In the genomic region with DNA sequence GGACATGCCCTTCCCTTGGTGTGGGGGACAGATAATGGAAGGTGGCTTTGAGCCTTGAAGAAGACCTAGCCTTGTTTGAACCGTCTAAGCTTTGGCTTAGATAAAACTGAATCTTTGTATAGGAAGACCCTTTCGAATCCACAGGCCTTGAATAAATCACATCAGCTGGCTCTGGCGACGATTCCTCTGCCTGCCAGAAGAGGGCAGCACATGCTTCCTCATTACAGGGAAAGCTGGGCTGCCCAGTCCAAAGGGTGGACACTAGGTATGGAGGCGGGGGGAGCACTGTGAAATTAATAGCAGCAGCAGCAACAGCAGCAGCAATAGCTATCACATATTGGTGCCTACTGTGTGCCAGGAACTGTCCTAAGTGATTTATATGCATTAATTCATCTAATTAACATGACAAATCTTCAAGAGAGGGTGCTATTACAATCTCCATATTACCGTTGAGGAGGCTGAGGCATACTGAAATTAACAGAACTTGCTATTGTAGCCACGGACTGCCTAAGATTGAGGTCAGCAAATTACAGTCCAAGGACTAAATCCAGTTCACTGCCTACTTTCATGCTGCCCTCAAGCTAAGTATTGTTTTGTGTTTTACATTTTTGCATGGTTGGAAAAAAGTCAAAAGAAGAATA, we compare ENCODE assay signal across 9 cellular contexts.
A peak's percentile ranks its signal among the peaks of the same experiment; 100 is the strongest.
DNase-seq lines count a peak whose midpoint lies in the region; ATAC-seq and TF ChIP-seq lines count a peak whose summit lies in the region.
"Had no signal": no experiment of that assay in that cellular context is flagged by ENCODE, and none has a peak within 500 bp of the region (broad histone marks: within the 10 kb centered on the region; RNA-seq: fewer than 3 reads in every experiment).

No MANE protein-coding gene starts in this region.

- intact Hi-C loops in A673 (cut with micrococcal nuclease; ENCODE audit: unreplicated experiment), result loop anchor here (2.0 kb wide), 1 partner anchor 480 kb away; no protein-coding TSS in a partner anchor

- H3K9me3 ChIP-seq in A673 (ENCODE audit: low read depth, low read length, poor library complexity, severe bottlenecking) (no peaks in the 10 kb centered on the region), lung (ENCODE audit: control insufficient read depth in 2 of 2, insufficient read depth in 1 of 2, low read length in 1 of 2) (no peaks in the 10 kb centered on the region)

- POLR2A ChIA-PET in A673 (lab: Charles Lee; ENCODE audit: low non-redundant PET), result no interaction called here

- DNase-seq in A673 (ENCODE audit: low spot score), result peak; percentile 68
- DNase-seq in GM19238 (ENCODE audit: insufficient read length, low spot score), result peak; percentile 40
- DNase-seq in NCI-H345 (lab: John Stamatoyannopoulos, UW), result peak; percentile 35
- DNase-seq in activated CD4-positive, alpha-beta T cell treated with anti-CD3 and anti-CD28 coated beads, Interleukin-2, amount 50 U/mL, for 1 hour, result peak; percentile 53
- peak; percentile 27 to 65 for DNase-seq in dermis microvascular lymphatic vessel endothelial cell (ENCODE audit: low read depth in 2 of 2)
- peak; percentile 68 for DNase-seq in lung (ENCODE audit: low spot score)
- peak; percentile 21 to 54 (median 21) for DNase-seq in stimulated activated CD4-positive, alpha-beta T cell treated with anti-CD3 and anti-CD28 coated beads, TNF-alpha, amount 100 ng/mL, for 48 hours (ENCODE audit: low read depth in 3 of 3)

- no peaks in the 10 kb centered on the region for H3K4me1 ChIP-seq in A673 (ENCODE audit: insufficient read depth, low read length, poor library complexity, severe bottlenecking)
- no peaks in the 10 kb centered on the region for H3K4me1 ChIP-seq in lung (ENCODE audit: control insufficient read depth in 2 of 2, insufficient read depth in 2 of 2, low read length in 2 of 2)

- H3K36me3 ChIP-seq in A673 (ENCODE audit: insufficient read depth, low read length, poor library complexity, severe bottlenecking) (no peaks in the 10 kb centered on the region), lung (ENCODE audit: control insufficient read depth in 2 of 2, insufficient read depth in 2 of 2, low read length in 2 of 2) (peaks cover 0 to 1% of the 10 kb centered on the region in 2 donors)

- H3K27ac ChIP-seq in A673 (ENCODE audit: low read depth, low read length, poor library complexity, severe bottlenecking) (no peak overlapping the region), lung (ENCODE audit: low read depth in 1 of 2, low read length in 1 of 2) (no peak overlapping the region)
- H3K27ac ChIP-seq: skin epidermis had no signal

- BruUV-seq in A673 (replicated peaks; lab: Mats Ljungman, UMichigan), result no TSS peak

- ATAC-seq in lung (ENCODE audit: insufficient read depth, low FRiP score) (peak; percentile 78), HG03469 (IDR thresholded peaks at IDR 0.05; ENCODE audit: unreplicated experiment) (no peak)

- H3K27me3 ChIP-seq in A673 (replicated peaks; ENCODE audit: insufficient read depth, low read depth, low read length, poor library complexity), result no peaks in the 10 kb centered on the region
- no peaks in the 10 kb centered on the region for H3K27me3 ChIP-seq in lung (ENCODE audit: control insufficient read depth, insufficient read depth)

- CTCF ChIA-PET in A673 (lab: Charles Lee), result interaction anchor here (0.5 to 1.2 kb wide), 5 partner anchors 8 to 1455 kb away, joined by 3 to 35 read pairs (median 4); no protein-coding TSS in a partner anchor

- 27 to 30% methylated on average over 7 of the region's 7 CpGs for WGBS in lung, 2 donors

- peak; percentile 99 for TF ChIP-seq CTCF in A673 (conservative IDR thresholded peaks at IDR 0.05; ENCODE audit: low read depth, low read length)
- TF ChIP-seq CTCF in lung (IDR thresholded peaks at IDR 0.05; ENCODE audit: control extremely low read depth, extremely low read depth), result peak; percentile 97

- H3K4me3 ChIP-seq in A673 (ENCODE audit: low read depth, low read length, poor library complexity, severe bottlenecking) (no peak overlapping the region), lung (no peak overlapping the region)
- H3K4me3 ChIP-seq: skin epidermis had no signal
